24 cellular contexts compared by ENCODE assay signal in the genomic region with DNA sequence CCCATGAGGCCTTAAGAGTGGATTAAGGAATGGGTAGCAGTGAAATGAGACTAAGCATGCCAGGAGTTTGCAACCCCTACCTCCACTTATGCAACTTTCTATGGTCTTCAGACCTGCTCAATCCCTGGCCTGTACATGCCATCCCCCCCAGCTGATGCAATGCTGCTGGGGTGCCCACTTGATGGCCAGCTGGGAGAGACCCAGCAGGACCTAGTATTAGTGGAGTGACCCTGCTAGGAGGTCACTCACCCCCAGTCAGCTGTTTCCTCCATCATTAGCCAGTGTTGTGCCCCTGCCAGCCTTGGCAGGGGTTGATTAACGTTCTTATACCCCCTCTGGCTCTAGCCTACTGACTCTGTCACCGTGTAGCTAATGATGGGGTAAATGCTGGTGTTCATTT.
"Had no signal": no experiment of that assay in that cellular context is flagged by ENCODE, and none has a peak within 500 bp of the region (broad histone marks: within the 10 kb centered on the region; RNA-seq: fewer than 3 reads in every experiment).

No MANE protein-coding gene starts in this region.

- DNase-seq: stimulated activated CD4-positive, alpha-beta T cell treated with anti-CD3 and anti-CD28 coated beads, Interleukin-2, amount 100 ng/mL, for 48 hours; stimulated activated CD4-positive, alpha-beta T cell treated with anti-CD3 and anti-CD28 coated beads, Interleukin-4, amount 100 ng/mL, for 1 hour; stimulated activated CD4-positive, alpha-beta T cell treated with anti-CD3 and anti-CD28 coated beads, Interleukin-4, amount 100 ng/mL, for 24 hours; stimulated activated CD4-positive, alpha-beta T cell treated with anti-CD3 and anti-CD28 coated beads, Interleukin-4, amount 100 ng/mL, for 4 hours; stimulated activated CD8-positive, alpha-beta memory T cell treated with anti-CD3 and anti-CD28 coated beads, Interleukin-4, amount 100 ng/mL, for 48 hours; stimulated activated naive B cell treated with anti-CD40 and anti-IgM and Interleukin-4, amounts not matched to agents 10 μg/mL and 1 μg/mL and 100 μg/mL, for 72 hours; stimulated activated naive CD4-positive, alpha-beta T cell; stimulated activated naive CD4-positive, alpha-beta T cell treated with Interleukin-2 at 50 U/mL for 16 hours; stimulated activated naive CD8-positive, alpha-beta T cell treated with anti-CD3 and anti-CD28 coated beads, Interleukin-15, amount 100 ng/mL, for 72 hours; stimulated activated naive CD8-positive, alpha-beta T cell treated with anti-CD3 and anti-CD28 coated beads, Interleukin-15, Interleukin-2, amounts not matched to agents 100 U/mL and 50 U/mL, for 24 hours; stomach; substantia nigra; testis; thyroid gland; tibial artery; transverse colon; trophoblast cell; upper lobe of left lung; upper lobe of right lung; uterus had no signal

- H3K4me3 ChIP-seq: stomach, suprapubic skin, testis, thoracic aorta, thyroid gland, tibial artery, tibial nerve, transverse colon, upper lobe of left lung, upper lobe of right lung, uterus, vagina had no signal

- H3K9me3 ChIP-seq: stomach, suprapubic skin, testis, thoracic aorta, thyroid gland, tibial artery, tibial nerve, transverse colon, upper lobe of left lung, upper lobe of right lung, uterus, vagina had no signal

- H3K4me1 ChIP-seq: stomach, suprapubic skin, testis, thyroid gland, tibial artery, tibial nerve, transverse colon, upper lobe of left lung, upper lobe of right lung, uterus, vagina had no signal

- H3K36me3 ChIP-seq: stomach, suprapubic skin, thoracic aorta, thyroid gland, tibial artery, tibial nerve, transverse colon, upper lobe of left lung, upper lobe of right lung, uterus, vagina had no signal

- H3K27ac ChIP-seq: stomach, suprapubic skin, testis, thoracic aorta, thyroid gland, tibial artery, tibial nerve, transverse colon, upper lobe of left lung, upper lobe of right lung, uterus, vagina had no signal
